In the genomic region with DNA sequence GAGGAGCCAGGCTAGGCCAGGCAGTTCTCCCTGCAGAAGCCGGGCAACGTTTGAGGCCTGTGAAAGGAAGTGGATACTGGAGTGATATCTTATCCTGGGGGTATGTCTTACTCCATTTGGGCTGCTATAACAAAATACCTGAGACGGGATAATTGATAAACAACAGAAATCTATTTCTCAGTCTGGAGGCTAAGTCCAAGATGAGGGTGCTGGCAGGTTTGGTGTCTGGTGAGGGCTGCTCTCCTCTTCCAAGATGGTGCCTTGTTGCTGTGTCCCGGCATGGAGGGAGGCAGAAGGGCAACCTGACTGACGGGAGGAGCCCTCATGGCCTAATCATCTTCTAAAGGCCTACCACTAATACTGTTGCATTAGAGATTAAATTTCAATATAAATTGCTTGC, we compare ENCODE assay signal across 16 cellular contexts. TPM values are rescaled to one million over a fixed set of nuclear protein-coding genes. Genes with fewer than 3 reads are reported as not detected.
DNase-seq lines count a peak whose midpoint lies in the region; ATAC-seq and TF ChIP-seq lines count a peak whose summit lies in the region.
"Had no signal": no experiment of that assay in that cellular context is flagged by ENCODE, and none has a peak within 500 bp of the region (broad histone marks: within the 10 kb centered on the region; RNA-seq: fewer than 3 reads in every experiment).

No MANE protein-coding gene starts in this region.

- CTCF ChIA-PET in Caco-2 (lab: Charles Lee) = no interaction called here

- H3K27me3 ChIP-seq in Caco-2 (replicated peaks; ENCODE audit: control insufficient read depth, insufficient read depth, low read length) (no peaks in the 10 kb centered on the region), SJSA1 (replicated peaks) (no peaks in the 10 kb centered on the region), mucosa of rectum (ENCODE audit: control insufficient read depth in 2 of 2, insufficient read depth in 2 of 2, low read length in 2 of 2) (no peaks in the 10 kb centered on the region), stomach (peaks cover 0 to under 1% (median 0%) of the 10 kb centered on the region in 3 donors)
- H3K27me3 ChIP-seq: BLaER1 treated with 17β-estradiol and CSF1 and Interleukin-3, amounts not matched to agents 10 nM and 100 nM had no signal

- no peak for TF ChIP-seq POLR2A in stomach (IDR thresholded peaks at IDR 0.05)

- POLR2A ChIA-PET in Caco-2 (lab: Charles Lee) = no interaction called here

- intact Hi-C loops in Caco-2 (cut with micrococcal nuclease; ENCODE audit: unreplicated experiment) = no loop called here
- intact Hi-C loops in stomach (cut with DNase I; ENCODE audit: low total_unique reads) = no loop called here

- WGBS in stomach, 5 donors = 65 to 68% (median 67%) methylated on average over 4 to 5 of the region's 5 CpGs

- H3K4me1 ChIP-seq in Caco-2 = peaks cover 56% of the 10 kb centered on the region
- peaks cover 56% of the 10 kb centered on the region for H3K4me1 ChIP-seq in SJSA1 (replicated peaks)
- peaks cover 9 to 24% of the 10 kb centered on the region in 2 donors for H3K4me1 ChIP-seq in mucosa of rectum (ENCODE audit: control insufficient read depth in 2 of 2, insufficient read depth in 2 of 2, low read length in 2 of 2)
- H3K4me1 ChIP-seq in stomach = peaks cover 0 to 13% (median 1%) of the 10 kb centered on the region in 4 donors

- H3K27ac ChIP-seq in SJSA1 (peak overlapping the region; percentile 56), mucosa of rectum (ENCODE audit: low read depth in 2 of 2, low read length in 2 of 2) (peak overlapping the region; percentile 76 to 80), stomach (peak overlapping the region in 4 of 5 donors; percentile 24 to 67 (median 61))
- H3K27ac ChIP-seq: BLaER1 treated with 17β-estradiol and CSF1 and Interleukin-3, amounts not matched to agents 10 nM and 100 nM; GM23248 had no signal

- peak overlapping the region in 1 of 2 donors; percentile 24 for H3K9ac ChIP-seq in mucosa of rectum (ENCODE audit: low read depth in 1 of 2, low read length in 2 of 2)
- H3K9ac ChIP-seq: BLaER1 treated with 17β-estradiol and CSF1 and Interleukin-3, amounts not matched to agents 10 nM and 100 nM; GM23248 had no signal

- no TSS peak for BruUV-seq in Caco-2 (replicated peaks; lab: Mats Ljungman, UMichigan)

- no peaks in the 10 kb centered on the region for H3K9me3 Mint-ChIP-seq in Caco-2 (ENCODE audit: unreplicated experiment)
- H3K9me3 Mint-ChIP-seq: CD4-positive, CD25-positive, alpha-beta regulatory T cell had no signal

- no peaks in the 10 kb centered on the region for H3K9me3 ChIP-seq in Caco-2
- H3K9me3 ChIP-seq in SJSA1 (replicated peaks) = no peaks in the 10 kb centered on the region
- H3K9me3 ChIP-seq in mucosa of rectum (ENCODE audit: control insufficient read depth in 2 of 2, low read length in 2 of 2) = no peaks in the 10 kb centered on the region
- no peaks in the 10 kb centered on the region for H3K9me3 ChIP-seq in stomach
- H3K9me3 ChIP-seq: BLaER1 treated with 17β-estradiol and CSF1 and Interleukin-3, amounts not matched to agents 10 nM and 100 nM had no signal

- no peak for ATAC-seq in HG03280 (IDR thresholded peaks at IDR 0.05; ENCODE audit: unreplicated experiment)
- ATAC-seq: GM12878, HepG2 had no signal

- H3K4me3 ChIP-seq in Caco-2 (ENCODE audit: low read depth, low read length) (no peak overlapping the region), SJSA1 (no peak overlapping the region), mucosa of rectum (ENCODE audit: low read length in 2 of 2) (no peak overlapping the region), stomach (no peak overlapping the region)
- H3K4me3 ChIP-seq: BLaER1 treated with 17β-estradiol and CSF1 and Interleukin-3, amounts not matched to agents 10 nM and 100 nM; GM12878; GM23248 had no signal

- H3K4me3 Mint-ChIP-seq in Caco-2 (ENCODE audit: unreplicated experiment) = no peak overlapping the region
- H3K4me3 Mint-ChIP-seq: CD4-positive, CD25-positive, alpha-beta regulatory T cell had no signal

- TF ChIP-seq CTCF in Caco-2 (IDR thresholded peaks at IDR 0.05; ENCODE audit: insufficient read depth in 1 of 2, low read depth in 1 of 2, low read length in 1 of 2, severe bottlenecking in 1 of 2, unreplicated experiment in 1 of 2) (no peak), stomach (IDR thresholded peaks at IDR 0.05) (no peak)

- TF ChIP-seq EP300 in stomach (IDR thresholded peaks at IDR 0.05) = no peak

- H3K4me1 Mint-ChIP-seq in Caco-2 (ENCODE audit: low read depth, unreplicated experiment) = peaks cover 52% of the 10 kb centered on the region

- no peaks in the 10 kb centered on the region for H3K27me3 Mint-ChIP-seq in Caco-2 (ENCODE audit: insufficient read depth, unreplicated experiment)

- DNase-seq in Caco-2 = no peak
- no peak for DNase-seq in SJSA1 (ENCODE audit: low read depth in 1 of 2, low spot score in 2 of 2)
- no peak for DNase-seq in stomach
- DNase-seq in activated naive CD4-positive, alpha-beta T cell treated with Interleukin-2 at 50 U/mL for 16 hours = no peak
- DNase-seq in NAMALWA (ENCODE audit: low spot score) = no peak
- DNase-seq: ACHN; Calu3; CD4-positive, CD25-positive, alpha-beta regulatory T cell; DMS79; GM23248; H7 had no signal

- peak overlapping the region; percentile 54 for H3K27ac Mint-ChIP-seq in Caco-2 (ENCODE audit: unreplicated experiment)

- peaks cover 9% of the 10 kb centered on the region for H3K36me3 Mint-ChIP-seq in Caco-2 (ENCODE audit: insufficient read depth, unreplicated experiment)
- H3K36me3 Mint-ChIP-seq: CD4-positive, CD25-positive, alpha-beta regulatory T cell had no signal

- no peaks in the 10 kb centered on the region; the same call in 1 of the 2 replicates for H3K36me3 ChIP-seq in Caco-2 (ENCODE audit: control insufficient read depth, insufficient read depth, low read length)
- peaks cover 2% of the 10 kb centered on the region; the same call in 1 of the 2 replicates for H3K36me3 ChIP-seq in SJSA1
- no peaks in the 10 kb centered on the region for H3K36me3 ChIP-seq in mucosa of rectum (ENCODE audit: control insufficient read depth in 2 of 2, insufficient read depth in 2 of 2, low read length in 2 of 2)
- no peaks in the 10 kb centered on the region for H3K36me3 ChIP-seq in stomach
- H3K36me3 ChIP-seq: BLaER1 treated with 17β-estradiol and CSF1 and Interleukin-3, amounts not matched to agents 10 nM and 100 nM had no signal

RNA-seq across cellular contexts. Expression of a gene that starts 15.7 kb away (rescaled TPM):
- 170 and 190 TPM in 2 replicates for total RNA-seq in Caco-2 (2022)
- total RNA-seq in SJSA1 (2014; rRNA removed; shearing (Covaris generic)) = 30.8 and 38.2 TPM in 2 replicates
- total RNA-seq in stomach = 100 to 1,000 TPM in 1 of 5 donors, 10 to 100 TPM in 3, 1 to 10 TPM in 1; 4.1 to 155 (median 40.4) TPM
- 10 to 100 TPM in 1 of 3 donors, 1 to 10 TPM in 2; 3.4 to 11.8 (median 7.7) TPM for polyA plus RNA-seq in stomach

RNA-seq across cellular contexts. Expression of a gene that starts 17.8 kb away (rescaled TPM):
- total RNA-seq in Caco-2 (2022) = 62.7 and 67.0 TPM in 2 replicates
- total RNA-seq in SJSA1 (2014; rRNA removed; shearing (Covaris generic)) = 6.2 and 29.0 TPM in 2 replicates
- 1 to 10 TPM in 3 of 5 donors, under 1 TPM in 2; 0.29 to 9.7 (median 1.8) TPM for total RNA-seq in stomach
- polyA plus RNA-seq in stomach = 1 to 10 TPM in 1 of 3 donors, under 1 TPM in 2; 0.35 to 1.1 (median 0.87) TPM
